11 cellular contexts compared by ENCODE assay signal in the genomic region with DNA sequence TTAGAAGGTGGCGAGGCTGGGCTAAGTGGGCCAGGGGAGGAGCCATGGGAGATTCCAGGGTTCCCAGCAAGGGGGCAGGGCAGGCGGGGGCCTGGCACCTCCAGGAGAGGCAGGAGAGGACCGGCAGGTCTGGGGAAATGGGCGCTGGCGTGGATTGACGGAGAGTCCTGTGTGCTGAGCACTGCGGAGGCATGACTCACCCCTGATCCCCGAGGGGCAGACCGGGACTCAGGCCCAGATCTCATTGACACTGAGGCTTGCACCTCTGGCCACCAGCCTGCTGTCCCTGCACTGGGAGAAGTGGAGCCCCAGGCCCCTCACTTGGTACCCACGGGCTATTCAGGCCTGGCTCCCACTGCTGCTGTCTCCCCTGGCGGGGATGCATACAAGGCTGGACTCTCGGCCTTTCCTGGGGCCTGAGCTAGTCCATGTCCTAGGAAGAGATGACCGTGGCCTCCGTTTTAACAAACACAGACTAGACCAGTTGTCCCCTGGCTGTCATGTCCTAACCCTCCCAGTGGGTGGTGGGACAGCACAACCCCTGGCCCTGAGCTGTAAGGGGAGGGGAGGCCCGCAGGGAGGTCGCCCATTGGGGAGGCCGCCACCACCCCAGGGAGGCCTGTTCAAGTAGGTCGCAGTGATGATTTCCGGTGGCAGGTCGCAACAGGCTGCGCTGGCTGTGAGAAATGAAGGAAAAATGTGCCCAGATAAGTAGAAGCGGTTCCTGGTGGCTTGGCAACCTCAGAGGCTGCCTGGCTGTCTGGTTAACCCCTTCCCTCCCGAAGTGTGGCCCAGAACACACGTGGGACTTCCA. TPM values are rescaled to one million over a fixed set of nuclear protein-coding genes. Genes with fewer than 3 reads are reported as not detected.
A peak's percentile ranks its signal among the peaks of the same experiment; 100 is the strongest.
DNase-seq lines count a peak whose midpoint lies in the region; ATAC-seq, FAIRE-seq and TF ChIP-seq lines count a peak whose summit lies in the region.
"Had no signal": no experiment of that assay in that cellular context is flagged by ENCODE, and none has a peak within 500 bp of the region (broad histone marks: within the 10 kb centered on the region; RNA-seq: fewer than 3 reads in every experiment).

No MANE protein-coding gene starts in this region.

- H2BK15ac ChIP-seq in H1 (ENCODE audit: low read length), result peak overlapping the region; percentile 88; the same call in 1 of the 2 replicates

- peak overlapping the region; percentile 63; the same call in 1 of the 2 replicates for H2BK12ac ChIP-seq in H1 (ENCODE audit: low read depth, low read length)

- H3K23ac ChIP-seq in H1 (ENCODE audit: insufficient read length), result no peak overlapping the region

- peaks cover 6% of the 10 kb centered on the region for H3K4me1 Mint-ChIP-seq in activated naive CD8-positive, alpha-beta T cell treated with anti-CD3 and anti-CD28 coated beads for 36 hours

- H3K9me3 Mint-ChIP-seq in activated naive CD8-positive, alpha-beta T cell treated with anti-CD3 and anti-CD28 coated beads for 36 hours, result peaks cover 3% of the 10 kb centered on the region

- no peaks in the 10 kb centered on the region for H4K20me1 ChIP-seq in H1 (replicated peaks in 1 of 2; ENCODE audit: control insufficient read depth in 1 of 2, insufficient read depth in 2 of 2, low read length in 2 of 2)

- TF ChIP-seq EP300 in H1 (IDR thresholded peaks at IDR 0.05; ENCODE audit: borderline replicate concordance in 1 of 2, low read depth in 2 of 2, low read length in 2 of 2), result no peak

- H3K9ac ChIP-seq in H1 (replicated peaks in 1 of 4; ENCODE audit: extremely low read depth in 1 of 4, low read depth in 3 of 4, low read length in 3 of 4), result no peak overlapping the region

- H3K79me2 ChIP-seq in H1 (ENCODE audit: control insufficient read depth in 1 of 2, insufficient read depth in 2 of 2, low read length in 2 of 2), result no peaks in the 10 kb centered on the region

- no peak overlapping the region for H3K27ac Mint-ChIP-seq in activated naive CD8-positive, alpha-beta T cell treated with anti-CD3 and anti-CD28 coated beads for 36 hours
- H3K27ac Mint-ChIP-seq: CD4-positive, CD25-positive, alpha-beta regulatory T cell had no signal

- no peak for ATAC-seq in HG02840 (IDR thresholded peaks at IDR 0.05; ENCODE audit: low FRiP score, unreplicated experiment)
- ATAC-seq in HG03439 (IDR thresholded peaks at IDR 0.05; ENCODE audit: unreplicated experiment), result no peak
- ATAC-seq: activated T-cell treated with anti-CD3 and anti-CD28 coated beads, Interleukin-2, amount 50 U/mL, for 4 hours had no signal

- no peak overlapping the region for H2BK5ac ChIP-seq in H1 (ENCODE audit: low read depth, low read length)

- no peaks in the 10 kb centered on the region for H3K79me1 ChIP-seq in H1 (ENCODE audit: low read depth, low read length)

- H2BK120ac ChIP-seq in H1 (replicated peaks; ENCODE audit: low read depth, low read length), result no peak overlapping the region

- no peak overlapping the region for H4K5ac ChIP-seq in H1 (ENCODE audit: insufficient read length, low read depth, low read length)

- no peak for TF ChIP-seq RAD21 in H1 (IDR thresholded peaks at IDR 0.05 in 1 of 2, conservative IDR thresholded peaks at IDR 0.05 in 1 of 2; ENCODE audit: low read depth in 2 of 2, low read length in 2 of 2)

- H3K18ac ChIP-seq in H1 (ENCODE audit: extremely low read depth, low read length), result peak overlapping the region; percentile 90; the same call in 1 of the 2 replicates

- H3K4me3 ChIP-seq in H1 (ENCODE audit: extremely low read depth in 1 of 4, insufficient read depth in 2 of 4, low read depth in 3 of 4, low read length in 4 of 4), result no peak overlapping the region
- H3K4me3 ChIP-seq in mesodermal cell (ENCODE audit: extremely low read depth, insufficient read depth, low read length, poor library complexity, severe bottlenecking), result no peak overlapping the region
- H3K4me3 ChIP-seq: SK-N-MC had no signal

- 0 out of 2 replicates have a peak overlapping the region, but pooled peaks have one; percentile 4 for H2AK5ac ChIP-seq in H1 (ENCODE audit: low read depth, low read length)

- H3K27ac ChIP-seq in H1 (ENCODE audit: low read depth, low read length) (no peak overlapping the region), mesodermal cell (ENCODE audit: low read depth, low read length, severe bottlenecking) (peak overlapping the region; percentile 71)
- H3K27ac ChIP-seq: SK-N-MC had no signal

- H3K4me1 ChIP-seq in H1 (replicated peaks in 1 of 4; ENCODE audit: control insufficient read depth in 3 of 4, insufficient read depth in 4 of 4, low read length in 3 of 4) (peaks cover 0 to 19% (median 10%) of the 10 kb centered on the region in 4 experiments; a peak in 5 of 7 replicates), mesodermal cell (ENCODE audit: control insufficient read depth, insufficient read depth, low read length, poor library complexity, severe bottlenecking) (peaks cover 29% of the 10 kb centered on the region)

- H4K8ac ChIP-seq in H1 (ENCODE audit: extremely low read depth, insufficient read depth, low read length), result peak overlapping the region; percentile 10; the same call in 1 of the 2 replicates

- POLR2A ChIA-PET in H1 (lab: Charles Lee; ENCODE audit: partially characterized antibody), result no interaction called here

- H3K9me3 ChIP-seq in H1 (ENCODE audit: insufficient read depth in 2 of 2, low read depth in 1 of 2, low read length in 1 of 2), result no peaks in the 10 kb centered on the region
- H3K9me3 ChIP-seq in mesodermal cell (ENCODE audit: control insufficient read depth, low read length), result no peaks in the 10 kb centered on the region

- no peak for TF ChIP-seq POLR2A in H1 (IDR thresholded peaks at IDR 0.05; ENCODE audit: control extremely low read depth in 1 of 2, low read depth in 2 of 2, low read length in 2 of 2)

- H3K36me3 ChIP-seq in H1 (ENCODE audit: control insufficient read depth in 2 of 4, insufficient read depth in 4 of 4, low read length in 3 of 4), result no peaks in the 10 kb centered on the region
- no peaks in the 10 kb centered on the region for H3K36me3 ChIP-seq in mesodermal cell (ENCODE audit: control insufficient read depth, insufficient read depth, low read length)

- H3K4me3 Mint-ChIP-seq in activated naive CD8-positive, alpha-beta T cell treated with anti-CD3 and anti-CD28 coated beads for 36 hours, result no peak overlapping the region
- H3K4me3 Mint-ChIP-seq: activated T-cell treated with anti-CD3 and anti-CD28 coated beads, Interleukin-2, amount 50 U/mL, for 4 hours had no signal

- H3K36me3 Mint-ChIP-seq in activated naive CD8-positive, alpha-beta T cell treated with anti-CD3 and anti-CD28 coated beads for 36 hours, result no peaks in the 10 kb centered on the region
- H3K36me3 Mint-ChIP-seq: CD4-positive, CD25-positive, alpha-beta regulatory T cell had no signal

- no peak overlapping the region for H3K4ac ChIP-seq in H1 (replicated peaks; ENCODE audit: insufficient read length, low read depth, low read length)

- no peak overlapping the region for H2BK20ac ChIP-seq in H1 (ENCODE audit: low read length)

- H2AFZ ChIP-seq in H1 (ENCODE audit: low read length), result no peak overlapping the region

- WGBS in H1 (ENCODE audit: extremely low coverage in 1 of 2, insufficient coverage in 1 of 2, insufficient read length in 1 of 2, insufficient replicate concordance in 2 of 2, low coverage in 1 of 2, low lambda C conversion rate in 2 of 2, missing lambda C conversion rate in 1 of 2), 2 experiments, result 79% methylated on average over 22 of the region's 24 CpGs; no CpG with 5 or more reads in 1 of the 2 experiments
- 70 to 73% methylated on average over 22 to 24 of the region's 24 CpGs for WGBS in mesodermal cell (ENCODE audit: insufficient coverage in 2 of 2), 2 experiments

- no peak overlapping the region for H3K14ac ChIP-seq in H1 (ENCODE audit: insufficient read length)

- no peak for FAIRE-seq in H1 (lab: Jason Lieb, UNC)

- peak; percentile 90 for DNase-seq in AG08395 (ENCODE audit: low spot score)
- DNase-seq in M059J (ENCODE audit: low read depth), result peak; percentile 97
- no peak for DNase-seq in H1 (ENCODE audit: low read depth in 1 of 2, low spot score in 2 of 2)
- no peak for DNase-seq in activated naive CD8-positive, alpha-beta T cell treated with anti-CD3 and anti-CD28 coated beads for 36 hours
- no peak for DNase-seq in activated T-cell treated with anti-CD3 and anti-CD28 coated beads, Interleukin-2, amount 50 U/mL, for 1 hour
- DNase-seq: activated T-cell treated with anti-CD3 and anti-CD28 coated beads, Interleukin-2, amount 50 U/mL, for 4 hours; CD4-positive, CD25-positive, alpha-beta regulatory T cell had no signal

- TF ChIP-seq CTCF in H1 (IDR thresholded peaks at IDR 0.05; ENCODE audit: control extremely low read depth in 1 of 3, insufficient read depth in 1 of 3, low read depth in 1 of 3, low read length in 3 of 3), result no peak

- H3K4me2 ChIP-seq in H1 (ENCODE audit: insufficient read depth in 1 of 2, low read depth in 2 of 2, low read length in 2 of 2), result no peak overlapping the region; a peak in 1 of 4 replicates

- H3K56ac ChIP-seq in H1 (replicated peaks; ENCODE audit: insufficient read length, low read depth, low read length), result no peak overlapping the region

- CTCF ChIA-PET in H1 (lab: Charles Lee; ENCODE audit: partially characterized antibody), result interaction anchor here (0.7 to 5.8 kb wide), 9 partner anchors 8 to 115 kb away, joined by 3 to 27 read pairs (median 4); no protein-coding TSS in a partner anchor

- H3K27me3 ChIP-seq in H1 (replicated peaks in 1 of 4; ENCODE audit: control insufficient read depth in 3 of 4, extremely low read depth in 1 of 4, insufficient read depth in 3 of 4, low read length in 3 of 4), result peaks cover 7 to 33% (median 22%) of the 10 kb centered on the region in 4 experiments

- peaks cover 67% of the 10 kb centered on the region for H3K27me3 Mint-ChIP-seq in activated naive CD8-positive, alpha-beta T cell treated with anti-CD3 and anti-CD28 coated beads for 36 hours

- peaks cover 10% of the 10 kb centered on the region; the same call in 1 of the 2 replicates for H3K23me2 ChIP-seq in H1 (ENCODE audit: low read depth, low read length)

- peak overlapping the region; percentile 10 for H4K91ac ChIP-seq in H1 (replicated peaks; ENCODE audit: insufficient read length, low read length)

TF ChIP-seq in H1, 55 proteins besides CTCF, POLR2A, EP300 and RAD21 (continues in another document):
- TF ChIP-seq BACH1 (IDR thresholded peaks at IDR 0.05; ENCODE audit: low read length), result no peak

RNA-seq across cellular contexts. Expression of a gene that starts 39.7 kb away (rescaled TPM):
- 13.1 and 20.5 TPM in 2 replicates for total RNA-seq in M059J (2014; rRNA removed; shearing (Covaris generic))
- total RNA-seq in H1 (2021; fragmentation: NEBNext Ultra II Directional; extraction: Animal tissue kit (Norgen Biotek cat#: 25700)), result 4.5 and 5.6 TPM in 2 replicates
- polyA plus RNA-seq in H1 (2011; rRNA removed), result 2.7 and 4.5 TPM in 2 replicates
- polyA plus RNA-seq in H1 (2011; cell fraction: cytosol; rRNA removed), result 2.8 TPM
- 4.9 TPM for polyA plus RNA-seq in H1 (2011; cell fraction: nucleus; rRNA removed)
- 2.6 to 5.4 TPM (median 5.1 TPM) in 4 replicates for polyA plus RNA-seq in H1 (2012, experiment 1 of 2)
- polyA plus RNA-seq in H1 (2012, experiment 2 of 2), result 4.1 TPM
- polyA plus RNA-seq in H1 (2013, experiment 1 of 2), result 1.8 TPM
- polyA plus RNA-seq in H1 (2013, experiment 2 of 2), result 1.7 TPM
- polyA minus RNA-seq in H1 (2011; rRNA and poly(A)+ RNA removed), result 2.7 and 3.5 TPM in 2 replicates
- 3.4 TPM for polyA minus RNA-seq in H1 (2011; cell fraction: cytosol; rRNA and poly(A)+ RNA removed)
- 3.7 TPM for polyA minus RNA-seq in H1 (2011; cell fraction: nucleus; rRNA and poly(A)+ RNA removed)
- polyA plus RNA-seq in mesodermal cell (2013, experiment 1 of 2), result 2.2 TPM
- 1.3 TPM for polyA plus RNA-seq in mesodermal cell (2013, experiment 2 of 2)
- under 1 TPM; 0.62 to 0.76 TPM for total RNA-seq in activated naive CD8-positive, alpha-beta T cell treated with anti-CD3 and anti-CD28 coated beads for 36 hours

Comparison
In these comparisons a context has a peak if more than half of its experiments do, and no peak if none do; other contexts are left out.
1. DNase-seq: peak in AG08395 (single experiment) and M059J (single experiment); none in H1 (0 of 2), activated naive CD8-positive, alpha-beta T cell treated with anti-CD3 and anti-CD28 coated beads for 36 hours (single experiment) and activated T-cell treated with anti-CD3 and anti-CD28 coated beads, Interleukin-2, amount 50 U/mL, for 1 hour (single experiment).